Comparison of ENCODE assay signal across 12 cellular contexts in the genomic region with DNA sequence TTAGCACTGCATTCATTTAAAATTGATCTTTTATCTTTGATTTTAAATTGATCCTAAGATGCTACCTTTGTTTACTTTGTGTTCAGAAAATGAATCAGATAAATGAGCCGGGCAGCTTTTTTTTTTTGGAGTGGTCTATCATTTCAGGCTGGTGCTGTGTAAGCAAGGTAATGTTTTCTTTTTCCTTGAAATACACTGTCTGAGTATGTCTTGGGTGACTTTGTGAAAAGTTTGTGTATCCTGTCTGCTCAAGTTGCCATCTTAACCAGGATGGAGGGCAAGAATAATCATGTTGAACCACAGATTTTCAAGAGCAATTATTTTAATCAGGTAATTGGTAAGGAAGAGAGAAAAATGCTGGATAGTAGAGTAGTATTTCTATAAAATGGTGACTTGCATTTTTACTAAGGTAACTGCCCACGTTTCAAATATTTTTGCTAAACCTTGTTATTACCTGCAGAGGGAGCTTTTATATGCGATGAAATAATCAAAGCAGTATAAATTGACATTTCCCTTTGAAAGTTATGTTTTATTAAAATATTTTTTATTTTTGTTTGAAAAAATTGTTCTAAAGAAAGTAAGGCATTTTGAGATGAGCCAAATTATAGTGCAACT. TPM values are rescaled to one million over a fixed set of nuclear protein-coding genes. Genes with fewer than 3 reads are reported as not detected.
DNase-seq lines count a peak whose midpoint lies in the region; FAIRE-seq and TF ChIP-seq lines count a peak whose summit lies in the region.
"Had no signal": no experiment of that assay in that cellular context is flagged by ENCODE, and none has a peak within 500 bp of the region (broad histone marks: within the 10 kb centered on the region; RNA-seq: fewer than 3 reads in every experiment).

No MANE protein-coding gene starts in this region.

- no peaks in the 10 kb centered on the region for H3K4me1 ChIP-seq in Loucy (ENCODE audit: insufficient read depth, low read length, poor library complexity, severe bottlenecking)
- H3K4me1 ChIP-seq in neuronal stem cell (ENCODE audit: control insufficient read depth in 2 of 2, insufficient read depth in 1 of 2, low read depth in 1 of 2, low read length in 2 of 2): peaks cover 2 to 39% of the 10 kb centered on the region in 2 donors

- no peak overlapping the region for H3K14ac ChIP-seq in neuronal stem cell (ENCODE audit: low read length)

- DNase-seq in D721Med (ENCODE audit: insufficient read length, low spot score): no peak
- DNase-seq in chondrocyte (ENCODE audit: low spot score): no peak
- DNase-seq in nephron progenitor cell: no peak
- no peak for DNase-seq in stimulated activated naive CD4-positive, alpha-beta T cell treated with Interleukin-2 at 50 U/mL for 16 hours (lab: John Stamatoyannopoulos, UW)
- no peak for DNase-seq in neuronal stem cell (ENCODE audit: low spot score)
- no peak for DNase-seq in NCI-H2227 treated with DMSO at 0.1 percent for 48 hours (lab: John Stamatoyannopoulos, UW)
- no peak for DNase-seq in AML-193 (lab: John Stamatoyannopoulos, UW)
- DNase-seq: left colon, T-helper 17 cell had no signal

- H3F3A ChIP-seq in Loucy (ENCODE audit: low read depth): no peaks in the 10 kb centered on the region

- H3K23ac ChIP-seq in neuronal stem cell (ENCODE audit: low read depth, low read length, poor library complexity): no peak overlapping the region

- H2BK120ac ChIP-seq in neuronal stem cell (ENCODE audit: low read depth, low read length): no peak overlapping the region

- no peaks in the 10 kb centered on the region for H3K79me1 ChIP-seq in neuronal stem cell (ENCODE audit: low read depth, low read length)

- H3K9me2 ChIP-seq in Loucy (replicated peaks; ENCODE audit: low read depth, low read length): no peaks in the 10 kb centered on the region

- H2AFZ ChIP-seq in Loucy (ENCODE audit: low read length): peak overlapping the region; percentile 51; the same call in 1 of the 2 replicates
- H2AFZ ChIP-seq in neuronal stem cell (ENCODE audit: low read length): no peak overlapping the region

- H3K79me2 ChIP-seq in Loucy (ENCODE audit: insufficient read depth, low read length): no peaks in the 10 kb centered on the region

- H2BK5ac ChIP-seq in neuronal stem cell (ENCODE audit: low read length): no peak overlapping the region

- H4K91ac ChIP-seq in neuronal stem cell (ENCODE audit: low read depth, low read length, poor library complexity): no peak overlapping the region

- no peak overlapping the region for H2BK12ac ChIP-seq in neuronal stem cell (ENCODE audit: low read length)

- H3K4me3 Mint-ChIP-seq in chondrocyte (ENCODE audit: unreplicated experiment) (no peak overlapping the region), nephron progenitor cell (peak overlapping the region; percentile 59)
- H3K4me3 Mint-ChIP-seq: T-helper 17 cell had no signal

- no peak overlapping the region for H3K4ac ChIP-seq in neuronal stem cell (ENCODE audit: low read length)

- H3K36me3 ChIP-seq in Loucy (ENCODE audit: insufficient read depth, low read length): no peaks in the 10 kb centered on the region
- peaks cover 0 to 66% of the 10 kb centered on the region in 2 donors for H3K36me3 ChIP-seq in neuronal stem cell (replicated peaks in 1 of 2; ENCODE audit: control insufficient read depth in 2 of 2, insufficient read depth in 2 of 2, low read length in 2 of 2)
- H3K36me3 ChIP-seq: thoracic aorta had no signal

- H2BK15ac ChIP-seq in neuronal stem cell (ENCODE audit: low read length): no peak overlapping the region

- no peak overlapping the region for H3K9ac ChIP-seq in Loucy (ENCODE audit: low read depth, low read length, poor library complexity, severe bottlenecking)
- H3K9ac ChIP-seq in neuronal stem cell (ENCODE audit: low read depth, low read length, poor library complexity): no peak overlapping the region

- no peak overlapping the region for H3K4me2 ChIP-seq in Loucy (ENCODE audit: low read depth, low read length, poor library complexity, severe bottlenecking)
- no peak overlapping the region for H3K4me2 ChIP-seq in neuronal stem cell (ENCODE audit: insufficient read depth, low read length, poor library complexity, severe bottlenecking)

- H3K27me3 ChIP-seq in Loucy (ENCODE audit: insufficient read depth, low read length, poor library complexity, severe bottlenecking) (peaks cover 8% of the 10 kb centered on the region), neuronal stem cell (ENCODE audit: control insufficient read depth in 3 of 3, insufficient read depth in 3 of 3, low read depth in 1 of 3, low read length in 3 of 3) (no peaks in the 10 kb centered on the region)

- H3K9me3 Mint-ChIP-seq in chondrocyte (ENCODE audit: low read depth): no peaks in the 10 kb centered on the region
- no peaks in the 10 kb centered on the region for H3K9me3 Mint-ChIP-seq in nephron progenitor cell

- no peak for FAIRE-seq in D721Med (lab: Jason Lieb, UNC)

- H2AK5ac ChIP-seq in neuronal stem cell (ENCODE audit: low read depth, low read length): no peak overlapping the region

- H3K27me3 Mint-ChIP-seq in chondrocyte (ENCODE audit: low read depth) (no peaks in the 10 kb centered on the region), nephron progenitor cell (ENCODE audit: low read depth, poor library complexity) (no peaks in the 10 kb centered on the region)
- H3K27me3 Mint-ChIP-seq: T-helper 17 cell had no signal

- H3K4me3 ChIP-seq in Loucy (ENCODE audit: low read length, poor library complexity, severe bottlenecking) (no peak overlapping the region), neuronal stem cell (ENCODE audit: low read length in 2 of 2) (no peak overlapping the region)

- no peak overlapping the region for H4K8ac ChIP-seq in neuronal stem cell (ENCODE audit: low read depth, low read length)

- H3K27ac Mint-ChIP-seq in chondrocyte (ENCODE audit: unreplicated experiment) (no peak overlapping the region), nephron progenitor cell (peak overlapping the region; percentile 26)
- H3K27ac Mint-ChIP-seq: T-helper 17 cell had no signal

- peaks cover 47% of the 10 kb centered on the region for H3K4me1 Mint-ChIP-seq in chondrocyte (ENCODE audit: low read depth)
- peaks cover 68% of the 10 kb centered on the region for H3K4me1 Mint-ChIP-seq in nephron progenitor cell
- H3K4me1 Mint-ChIP-seq: T-helper 17 cell had no signal

- H3K36me3 Mint-ChIP-seq in chondrocyte (ENCODE audit: low read depth): no peaks in the 10 kb centered on the region
- peaks cover 2% of the 10 kb centered on the region for H3K36me3 Mint-ChIP-seq in nephron progenitor cell (ENCODE audit: low read depth)

- no peaks in the 10 kb centered on the region for H3K9me3 ChIP-seq in Loucy (ENCODE audit: insufficient read depth, low read depth, low read length)
- no peaks in the 10 kb centered on the region for H3K9me3 ChIP-seq in neuronal stem cell (replicated peaks in 1 of 2; ENCODE audit: control insufficient read depth in 2 of 2, insufficient read depth in 1 of 2, low read depth in 1 of 2, low read length in 2 of 2)
- H3K9me3 ChIP-seq: thoracic aorta had no signal

- WGBS in neuronal stem cell (ENCODE audit: extremely low coverage in 2 of 2, insufficient read length in 2 of 2, insufficient replicate concordance in 1 of 2), 2 donors: no CpG with 5 or more reads among the region's 3 CpGs

- H3K27ac ChIP-seq in neuronal stem cell (replicated peaks; ENCODE audit: low read length): no peak overlapping the region

- no peaks in the 10 kb centered on the region for H4K20me1 ChIP-seq in Loucy (ENCODE audit: insufficient read depth, low read length, poor library complexity, severe bottlenecking)

- TF ChIP-seq CTCF in D721Med (IDR thresholded peaks at IDR 0.05; ENCODE audit: insufficient read depth, missing control alignments) (peak; percentile 36), Loucy (conservative IDR thresholded peaks at IDR 0.05; ENCODE audit: low read length) (peak; percentile 56), chondrocyte (IDR thresholded peaks at IDR 0.05) (peak; percentile 80), nephron progenitor cell (IDR thresholded peaks at IDR 0.05) (no peak)

- H3K18ac ChIP-seq in neuronal stem cell (ENCODE audit: low read length): no peak overlapping the region

RNA-seq across cellular contexts. Expression of a gene that starts 11.1 kb away (rescaled TPM):
- 51.2 to 64.2 TPM (median 54.1 TPM) in 3 replicates for total RNA-seq in chondrocyte
- polyA plus RNA-seq in neuronal stem cell (2013, experiment 1 of 2): 98.5 TPM
- polyA plus RNA-seq in neuronal stem cell (2013, experiment 2 of 2): 102 TPM
- total RNA-seq: activated CD8-positive, alpha-beta memory T cell treated with anti-CD3 and anti-CD28 coated beads for 36 hours; T-helper 17 cell had no signal
